Comparison of ENCODE assay signal across 8 cellular contexts in the genomic region with DNA sequence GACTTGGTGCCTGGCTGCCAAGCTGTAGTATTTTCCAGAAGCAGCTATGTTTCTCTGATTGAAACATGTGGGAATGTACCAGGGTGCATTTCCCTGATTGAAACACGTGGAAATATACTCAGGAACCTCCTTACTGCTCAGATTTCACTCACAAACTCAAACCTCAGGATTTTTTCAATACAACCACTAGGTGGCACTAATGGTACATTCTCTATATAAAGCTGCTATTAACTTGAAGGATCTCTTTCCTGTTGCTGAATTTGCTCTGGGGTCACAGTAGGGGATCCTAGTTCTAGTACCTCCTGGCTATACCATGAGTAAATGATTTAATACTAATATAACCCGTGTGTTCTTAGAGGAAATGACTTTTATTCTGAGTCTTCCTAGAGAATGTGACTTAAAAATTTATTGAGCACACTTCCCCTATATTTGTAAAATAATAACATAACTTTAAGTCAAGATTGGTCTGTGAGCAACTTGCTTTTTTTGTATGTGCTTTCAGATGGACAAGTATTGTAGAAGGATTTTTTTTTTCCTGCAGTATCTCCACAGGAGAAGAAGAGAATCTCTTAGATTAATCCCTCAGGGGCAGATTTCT.
DNase-seq lines count a peak whose midpoint lies in the region; ATAC-seq, FAIRE-seq and TF ChIP-seq lines count a peak whose summit lies in the region.

No MANE protein-coding gene starts in this region.

- peak; percentile 91 for ATAC-seq in GM18505 (IDR thresholded peaks at IDR 0.05; ENCODE audit: unreplicated experiment)
- peak; percentile 68 for ATAC-seq in HG03520 (IDR thresholded peaks at IDR 0.05; ENCODE audit: unreplicated experiment)
- peak; percentile 76 for ATAC-seq in HepG2
- ATAC-seq in omental fat pad (ENCODE audit: low FRiP score): no peak

- WGBS in mammary epithelial cell (ENCODE audit: low coverage, missing lambda C conversion rate): 0% methylated on average over 2 of the region's 2 CpGs
- 0% methylated on average over 2 of the region's 2 CpGs for WGBS in HepG2 (ENCODE audit: low lambda C conversion rate)

- H2AFZ ChIP-seq in mammary epithelial cell (ENCODE audit: low read depth, low read length) (no peak overlapping the region), HepG2 (ENCODE audit: low read length) (no peak overlapping the region)

- DNase-seq in A673 (ENCODE audit: low spot score) (peak; percentile 82), NCI-H524 (lab: John Stamatoyannopoulos, UW) (peak; percentile 55 to 76), mammary epithelial cell (peak; percentile 49), HepG2 (ENCODE audit: low spot score) (peak; percentile 49), C1 segment of cervical spinal cord (lab: John Stamatoyannopoulos, UW) (no peak), omental fat pad (ENCODE audit: low spot score) (no peak)

- TF ChIP-seq EP300 in HepG2 (IDR thresholded peaks at IDR 0.05; ENCODE audit: low read depth in 2 of 2, low read length in 2 of 2) (no peak), HepG2 (CRISPR knock-in tag; IDR thresholded peaks at IDR 0.05; ENCODE audit: borderline replicate concordance) (no peak)

- dilution Hi-C loops in mammary epithelial cell (cut with HindIII; ENCODE audit: low sequenced_read_pairs): no loop called here

- CTCF ChIA-PET in A673 (lab: Charles Lee): interaction anchor here (1.2 kb wide), 1 partner anchor 100 kb away, joined by 7 read pairs; no protein-coding TSS in a partner anchor
- CTCF ChIA-PET in mammary epithelial cell (lab: Charles Lee; ENCODE audit: low non-redundant PET): no interaction called here
- CTCF ChIA-PET in HepG2 (lab: Yijun Ruan, JAX; ENCODE audit: low intra/inter-chr PET ratio, low total read pairs): interaction anchor here (1.1 to 1.5 kb wide), 3 partner anchors 101 to 918 kb away, joined by 3 to 19 read pairs (median 4); no protein-coding TSS in a partner anchor

- H3K79me2 ChIP-seq in mammary epithelial cell (ENCODE audit: insufficient read depth, low read length): no peaks in the 10 kb centered on the region
- no peaks in the 10 kb centered on the region for H3K79me2 ChIP-seq in HepG2 (ENCODE audit: insufficient read depth, low read length)

- TF ChIP-seq CTCF in A673 (conservative IDR thresholded peaks at IDR 0.05; ENCODE audit: low read depth, low read length) (peak; percentile 76), mammary epithelial cell (conservative IDR thresholded peaks at IDR 0.05 in 1 of 2, IDR thresholded peaks at IDR 0.05 in 1 of 2; ENCODE audit: extremely low read depth in 1 of 2, insufficient read depth in 1 of 2, low read depth in 1 of 2, low read length in 2 of 2) (peak; percentile 47 to 67), HepG2 (CRISPR knock-in tag; IDR thresholded peaks at IDR 0.05) (peak; percentile 65), omental fat pad (IDR thresholded peaks at IDR 0.05) (no peak)

- in situ Hi-C loops in mammary epithelial cell (cut with MboI; ENCODE audit: low sequenced_read_pairs in 2 of 2): loop anchor here in 1 of 2 donors (5.0 kb wide), 1 partner anchor 101 kb away; no protein-coding TSS in a partner anchor
- in situ Hi-C loops in HepG2 (cut with HindIII; ENCODE audit: extremely low pct_ligation_motif_present, low pct_unique_long_range_greater_than_20kb): loop anchor here (5.0 kb wide), 1 partner anchor 101 kb away; no protein-coding TSS in a partner anchor

- H3K36me3 ChIP-seq in A673 (ENCODE audit: insufficient read depth, low read length, poor library complexity, severe bottlenecking) (no peaks in the 10 kb centered on the region), mammary epithelial cell (ENCODE audit: insufficient read depth, low read length) (no peaks in the 10 kb centered on the region), HepG2 (replicated peaks in 1 of 2; ENCODE audit: control insufficient read depth in 1 of 2, insufficient read depth in 2 of 2, low read length in 2 of 2) (no peaks in the 10 kb centered on the region)

- H3K9me3 ChIP-seq in A673 (ENCODE audit: low read depth, low read length, poor library complexity, severe bottlenecking) (no peaks in the 10 kb centered on the region), mammary epithelial cell (replicated peaks; ENCODE audit: insufficient read depth, low read length) (no peaks in the 10 kb centered on the region), HepG2 (ENCODE audit: low read length) (no peaks in the 10 kb centered on the region)

- H4K20me1 ChIP-seq in mammary epithelial cell (ENCODE audit: insufficient read depth, low read length) (no peaks in the 10 kb centered on the region), HepG2 (ENCODE audit: insufficient read depth, low read length) (no peaks in the 10 kb centered on the region)

- POLR2A ChIA-PET in A673 (lab: Charles Lee; ENCODE audit: low non-redundant PET) (no interaction called here), HepG2 (lab: Yijun Ruan, JAX) (no interaction called here)

- TF ChIP-seq RAD21 in HepG2 (CRISPR knock-in tag; IDR thresholded peaks at IDR 0.05): no peak

- TF ChIP-seq POLR2A in GM18505 (IDR thresholded peaks at IDR 0.05; ENCODE audit: borderline replicate concordance, extremely low read depth, insufficient read depth, insufficient read length) (no peak), HepG2 (IDR thresholded peaks at IDR 0.05; ENCODE audit: insufficient read depth in 1 of 2, low read depth in 2 of 2, low read length in 2 of 2) (no peak)

- no TSS peak for BruUV-seq in A673 (replicated peaks; lab: Mats Ljungman, UMichigan)
- BruUV-seq in mammary epithelial cell (replicated peaks; lab: Mats Ljungman, UMichigan): no TSS peak
- BruUV-seq in HepG2 (replicated peaks; lab: Mats Ljungman, UMichigan): no TSS peak

- H3K4me1 ChIP-seq in A673 (ENCODE audit: insufficient read depth, low read length, poor library complexity, severe bottlenecking) (peaks cover 4% of the 10 kb centered on the region), mammary epithelial cell (ENCODE audit: insufficient read depth, low read length) (no peaks in the 10 kb centered on the region), HepG2 (ENCODE audit: insufficient read depth, low read length) (no peaks in the 10 kb centered on the region)

- intact Hi-C loops in A673 (cut with micrococcal nuclease; ENCODE audit: unreplicated experiment) (loop anchor here (1.0 kb wide), 1 partner anchor 101 kb away; no protein-coding TSS in a partner anchor), mammary epithelial cell (cut with micrococcal nuclease) (loop anchor here (1.0 to 10.0 kb wide), 5 partner anchors 101 to 918 kb away; no protein-coding TSS in a partner anchor), HepG2 (cut with micrococcal nuclease; ENCODE audit: unreplicated experiment) (loop anchor here (1.0 to 10.0 kb wide), 3 partner anchors 101 to 1848 kb away; no protein-coding TSS in a partner anchor)

- H3K27ac ChIP-seq in A673 (ENCODE audit: low read depth, low read length, poor library complexity, severe bottlenecking): no peak overlapping the region
- H3K27ac ChIP-seq in mammary epithelial cell (ENCODE audit: insufficient read depth, low read depth, low read length): no peak overlapping the region
- H3K27ac ChIP-seq in HepG2 (ENCODE audit: extremely low read length, insufficient read depth, low read length): no peak overlapping the region

- H3K27me3 ChIP-seq in A673 (replicated peaks; ENCODE audit: insufficient read depth, low read depth, low read length, poor library complexity) (no peaks in the 10 kb centered on the region), mammary epithelial cell (ENCODE audit: insufficient read depth, low read length) (no peaks in the 10 kb centered on the region), HepG2 (ENCODE audit: control insufficient read depth in 1 of 2, insufficient read depth in 2 of 2, low read length in 2 of 2) (no peaks in the 10 kb centered on the region; a peak in 1 of 5 replicates)

- FAIRE-seq in HepG2 (lab: Jason Lieb, UNC): no peak

- no peak overlapping the region for H3K4me3 ChIP-seq in A673 (ENCODE audit: low read depth, low read length, poor library complexity, severe bottlenecking)
- H3K4me3 ChIP-seq in mammary epithelial cell (replicated peaks in 1 of 3; ENCODE audit: insufficient read depth in 1 of 3, low read depth in 2 of 3, low read length in 3 of 3): no peak overlapping the region
- H3K4me3 ChIP-seq in HepG2 (replicated peaks in 1 of 3; ENCODE audit: insufficient read depth in 1 of 3, low read depth in 2 of 3, low read length in 3 of 3): no peak overlapping the region

- H3K4me2 ChIP-seq in mammary epithelial cell (ENCODE audit: insufficient read depth, low read depth, low read length): no peak overlapping the region
- no peak overlapping the region for H3K4me2 ChIP-seq in HepG2 (ENCODE audit: low read depth, low read length)

- H3K9ac ChIP-seq in mammary epithelial cell (ENCODE audit: insufficient read depth, low read length) (no peak overlapping the region), HepG2 (ENCODE audit: insufficient read depth, low read depth, low read length) (no peak overlapping the region)

TF ChIP-seq in HepG2, 621 proteins besides CTCF, POLR2A, EP300 and RAD21:
- TF ChIP-seq ZNF441 (CRISPR knock-in tag; IDR thresholded peaks at IDR 0.05; ENCODE audit: borderline replicate concordance): no peak
- peak; percentile 64 for TF ChIP-seq STAG1 (CRISPR knock-in tag; IDR thresholded peaks at IDR 0.05)
- TF ChIP-seq ZBTB14 (CRISPR knock-in tag; IDR thresholded peaks at IDR 0.05): no peak
- TF ChIP-seq SMC3 (IDR thresholded peaks at IDR 0.05; ENCODE audit: low read length): peak; percentile 28; the same call in 1 of the 2 replicates
- no peak for TF ChIP-seq ZNF749 (CRISPR knock-in tag; IDR thresholded peaks at IDR 0.05; ENCODE audit: borderline replicate concordance)

Comparison
In these comparisons a context has a peak if more than half of its experiments do, and no peak if none do; other contexts are left out.
1. DNase-seq: peak in A673 (single experiment), NCI-H524 (2 of 2), mammary epithelial cell (single experiment) and HepG2 (single experiment); none in C1 segment of cervical spinal cord (0 of 14) and omental fat pad (single experiment).
2. CTCF ChIP-seq: peak in A673 (single experiment), mammary epithelial cell (2 of 2) and HepG2 (single experiment); none in omental fat pad (0 of 3).